8 cellular contexts compared by ENCODE assay signal in genomic region chr17:74960739-74961342, GRCh38. TPM values are rescaled to one million over a fixed set of nuclear protein-coding genes. Genes with fewer than 3 reads are reported as not detected.
A peak's percentile ranks its signal among the peaks of the same experiment; 100 is the strongest.
DNase-seq lines count a peak whose midpoint lies in the region; ATAC-seq and TF ChIP-seq lines count a peak whose summit lies in the region.

No MANE protein-coding gene starts in this region.

- H3K4me1 Mint-ChIP-seq in activated T-helper 2 cell treated with anti-CD3 and anti-CD28 coated beads, Interferon-gamma antibody, Interleukin-2, Interleukin-4, amounts not matched to agents 10 μg/mL and 5 μg/mL and 100 μg/mL, durations not matched to agents 14 hours and 24 hours and 36 hours (ENCODE audit: low read depth), result peaks cover 4% of the 10 kb centered on the region

- no peaks in the 10 kb centered on the region for H3K9me3 Mint-ChIP-seq in activated T-helper 2 cell treated with anti-CD3 and anti-CD28 coated beads, Interferon-gamma antibody, Interleukin-2, Interleukin-4, amounts not matched to agents 10 μg/mL and 5 μg/mL and 100 μg/mL, durations not matched to agents 14 hours and 24 hours and 36 hours

- no peaks in the 10 kb centered on the region for H3K36me3 ChIP-seq in GM23248 (ENCODE audit: low read depth)
- no peaks in the 10 kb centered on the region for H3K36me3 ChIP-seq in adrenal gland (replicated peaks in 1 of 2)
- H3K36me3 ChIP-seq in lower lobe of right lung, result peaks cover 16% of the 10 kb centered on the region

- H2AFZ ChIP-seq in GM23248, result 0 out of 2 replicates have a peak overlapping the region, but pooled peaks have one; percentile 33

- no peaks in the 10 kb centered on the region for H4K20me1 ChIP-seq in GM23248 (ENCODE audit: insufficient read depth)

- no peaks in the 10 kb centered on the region for H3K9me2 ChIP-seq in GM23248 (ENCODE audit: insufficient read depth)

- no peak for TF ChIP-seq POLR2A in adrenal gland (IDR thresholded peaks at IDR 0.05)

- intact Hi-C loops in adrenal gland (cut with DNase I) (loop anchor here (5.0 to 10.0 kb wide), 3 partner anchors 46 to 241 kb away; partner anchors contain the start of gene ARMC7 (in 1 of the 2)), lower lobe of right lung (cut with DNase I) (no loop called here)
- intact Hi-C loops in activated T-helper 2 cell treated with anti-CD3 and anti-CD28 coated beads, Interferon-gamma antibody, Interleukin-2, Interleukin-4, amounts not matched to agents 10 μg/mL and 5 μg/mL and 100 μg/mL, durations not matched to agents 14 hours and 24 hours and 36 hours (cut with micrococcal nuclease), result loop anchor here (2.0 to 5.0 kb wide), 4 partner anchors 52 to 241 kb away; partner anchors contain the start of genes ARMC7 and MRPL58

- H3K79me2 ChIP-seq in GM23248 (ENCODE audit: insufficient read depth), result no peaks in the 10 kb centered on the region

- H3K9me3 ChIP-seq in GM23248 (ENCODE audit: low read depth), result no peaks in the 10 kb centered on the region
- no peaks in the 10 kb centered on the region for H3K9me3 ChIP-seq in adrenal gland (replicated peaks in 1 of 3)
- H3K9me3 ChIP-seq in lower lobe of right lung, result no peaks in the 10 kb centered on the region

- WGBS in GM23248 (ENCODE audit: low coverage in 1 of 2, low lambda C conversion rate in 2 of 2, missing lambda C conversion rate in 2 of 2), 2 experiments, result 35 to 36% methylated on average over 17 of the region's 17 CpGs
- 29 to 61% (median 40%) methylated on average over 16 to 17 of the region's 17 CpGs for WGBS in adrenal gland, 4 donors

- no peaks in the 10 kb centered on the region for H3K27me3 Mint-ChIP-seq in activated T-helper 2 cell treated with anti-CD3 and anti-CD28 coated beads, Interferon-gamma antibody, Interleukin-2, Interleukin-4, amounts not matched to agents 10 μg/mL and 5 μg/mL and 100 μg/mL, durations not matched to agents 14 hours and 24 hours and 36 hours (ENCODE audit: low read depth)

- no peaks in the 10 kb centered on the region for H3F3A ChIP-seq in GM23248 (ENCODE audit: insufficient read depth)

- no peak overlapping the region for H3K9ac ChIP-seq in GM23248

- no peaks in the 10 kb centered on the region for H3K27me3 ChIP-seq in GM23248 (replicated peaks; ENCODE audit: insufficient read depth)
- no peaks in the 10 kb centered on the region for H3K27me3 ChIP-seq in adrenal gland
- no peaks in the 10 kb centered on the region for H3K27me3 ChIP-seq in lower lobe of right lung (ENCODE audit: low read depth)

- no peak overlapping the region for H3K27ac ChIP-seq in GM23248
- no peak overlapping the region for H3K27ac ChIP-seq in adrenal gland
- H3K27ac ChIP-seq in lower lobe of right lung, result no peak overlapping the region

- H3K4me3 ChIP-seq in GM23248 (no peak overlapping the region), adrenal gland (no peak overlapping the region), lower lobe of right lung (no peak overlapping the region)

- no peak overlapping the region for H3K4me2 ChIP-seq in GM23248 (ENCODE audit: unreplicated experiment)

- DNase-seq in AG08396 (ENCODE audit: low spot score), result peak; percentile 57
- DNase-seq in GM23248, result peak; percentile 40
- DNase-seq in RPMI7951 (ENCODE audit: low read depth), result peak; percentile 54
- peak; percentile 52 to 83 (median 72) for DNase-seq in adrenal gland
- peak; percentile 80 for DNase-seq in lower lobe of right lung
- no peak for DNase-seq in activated T-helper 2 cell treated with anti-CD3 and anti-CD28 coated beads, Interferon-gamma antibody, Interleukin-2, Interleukin-4, amounts not matched to agents 10 μg/mL and 5 μg/mL and 100 μg/mL, durations not matched to agents 14 hours and 24 hours and 36 hours (ENCODE audit: low spot score)

- TF ChIP-seq CTCF in adrenal gland (IDR thresholded peaks at IDR 0.05) (peak; percentile 27 to 70 (median 56)), lower lobe of right lung (IDR thresholded peaks at IDR 0.05) (peak; percentile 50)

- H3K4me1 ChIP-seq in GM23248 (ENCODE audit: insufficient read depth), result no peaks in the 10 kb centered on the region
- no peaks in the 10 kb centered on the region for H3K4me1 ChIP-seq in adrenal gland (replicated peaks in 1 of 2)
- H3K4me1 ChIP-seq in lower lobe of right lung, result peaks cover 15% of the 10 kb centered on the region

- peak; percentile 78 to 82 for ATAC-seq in lower lobe of right lung
- ATAC-seq in GM18873 (IDR thresholded peaks at IDR 0.05; ENCODE audit: low FRiP score, unreplicated experiment), result no peak
- ATAC-seq in GM19395 (IDR thresholded peaks at IDR 0.05; ENCODE audit: unreplicated experiment), result no peak

- H3K4me3 Mint-ChIP-seq in activated T-helper 2 cell treated with anti-CD3 and anti-CD28 coated beads, Interferon-gamma antibody, Interleukin-2, Interleukin-4, amounts not matched to agents 10 μg/mL and 5 μg/mL and 100 μg/mL, durations not matched to agents 14 hours and 24 hours and 36 hours (ENCODE audit: low read depth), result no peak overlapping the region

- H3K36me3 Mint-ChIP-seq in activated T-helper 2 cell treated with anti-CD3 and anti-CD28 coated beads, Interferon-gamma antibody, Interleukin-2, Interleukin-4, amounts not matched to agents 10 μg/mL and 5 μg/mL and 100 μg/mL, durations not matched to agents 14 hours and 24 hours and 36 hours (ENCODE audit: low read depth), result no peaks in the 10 kb centered on the region

- in situ Hi-C loops in GM23248 (cut with MboI), result no loop called here

- H3K27ac Mint-ChIP-seq in activated T-helper 2 cell treated with anti-CD3 and anti-CD28 coated beads, Interferon-gamma antibody, Interleukin-2, Interleukin-4, amounts not matched to agents 10 μg/mL and 5 μg/mL and 100 μg/mL, durations not matched to agents 14 hours and 24 hours and 36 hours, result no peak overlapping the region

RNA-seq across cellular contexts. Expression of gene HID1, which starts 11.7 kb away (rescaled TPM):
- total RNA-seq in GM23248 (2014; rRNA removed; shearing (Covaris generic)), result not detected in 2 replicates
- polyA plus RNA-seq in GM23248 (2016; fragmentation: Nextera tagmentation; extraction: Ambion mirVana) (not detected in 2 replicates), adrenal gland (10 to 100 TPM in 2 of 3 donors, 1 to 10 TPM in 1; 5.4 to 42.6 (median 19.2) TPM)
- 0.10 and 0.60 TPM in 2 replicates for total RNA-seq in RPMI7951 (2014; rRNA removed; shearing (Covaris generic))
- total RNA-seq in adrenal gland (10 to 100 TPM in 3 of 8 donors, 1 to 10 TPM in 5; 2.8 to 15.1 (median 8.3) TPM), lower lobe of right lung (28.6 TPM)
- 0.07 and 0.37 TPM in 2 replicates for total RNA-seq in activated T-helper 2 cell treated with anti-CD3 and anti-CD28 coated beads, Interferon-gamma antibody, Interleukin-2, Interleukin-4, amounts not matched to agents 10 μg/mL and 5 μg/mL and 100 μg/mL, durations not matched to agents 14 hours and 24 hours and 36 hours

RNA-seq across cellular contexts. Expression of gene OTOP3, which starts 25.1 kb away (rescaled TPM):
- not detected in 2 replicates for total RNA-seq in GM23248 (2014; rRNA removed; shearing (Covaris generic))
- polyA plus RNA-seq in GM23248 (2016; fragmentation: Nextera tagmentation; extraction: Ambion mirVana) (not detected in 2 replicates), adrenal gland (not detected)
- not detected in 2 replicates for total RNA-seq in RPMI7951 (2014; rRNA removed; shearing (Covaris generic))
- total RNA-seq in adrenal gland (not detected), lower lobe of right lung (not detected)
- total RNA-seq in activated T-helper 2 cell treated with anti-CD3 and anti-CD28 coated beads, Interferon-gamma antibody, Interleukin-2, Interleukin-4, amounts not matched to agents 10 μg/mL and 5 μg/mL and 100 μg/mL, durations not matched to agents 14 hours and 24 hours and 36 hours, result not detected in 2 replicates

RNA-seq across cellular contexts. Expression of gene CDR2L, which starts 26.6 kb away (rescaled TPM):
- 23.9 and 31.4 TPM in 2 replicates for total RNA-seq in GM23248 (2014; rRNA removed; shearing (Covaris generic))
- polyA plus RNA-seq in GM23248 (2016; fragmentation: Nextera tagmentation; extraction: Ambion mirVana), result 18.0 and 18.4 TPM in 2 replicates
- total RNA-seq in RPMI7951 (2014; rRNA removed; shearing (Covaris generic)), result 8.4 and 8.9 TPM in 2 replicates
- 10 to 100 TPM in 6 of 8 donors, 1 to 10 TPM in 2; 7.7 to 17.9 (median 12.3) TPM for total RNA-seq in adrenal gland
- 1 to 10 TPM; 3.7 to 5.6 (median 4.1) TPM for polyA plus RNA-seq in adrenal gland
- 12.6 TPM for total RNA-seq in lower lobe of right lung
- 2.3 and 2.4 TPM in 2 replicates for total RNA-seq in activated T-helper 2 cell treated with anti-CD3 and anti-CD28 coated beads, Interferon-gamma antibody, Interleukin-2, Interleukin-4, amounts not matched to agents 10 μg/mL and 5 μg/mL and 100 μg/mL, durations not matched to agents 14 hours and 24 hours and 36 hours

RNA-seq across cellular contexts. Expression of gene OTOP2, which starts 36.8 kb away (rescaled TPM):
- not detected in 2 replicates for total RNA-seq in GM23248 (2014; rRNA removed; shearing (Covaris generic))
- polyA plus RNA-seq in GM23248 (2016; fragmentation: Nextera tagmentation; extraction: Ambion mirVana) (not detected in 2 replicates), adrenal gland (under 1 TPM in 1 of 3 donors, not detected in 2; 0.03 TPM)
- total RNA-seq in RPMI7951 (2014; rRNA removed; shearing (Covaris generic)), result not detected in 2 replicates
- total RNA-seq in adrenal gland (not detected), lower lobe of right lung (not detected)
- not detected in 2 replicates for total RNA-seq in activated T-helper 2 cell treated with anti-CD3 and anti-CD28 coated beads, Interferon-gamma antibody, Interleukin-2, Interleukin-4, amounts not matched to agents 10 μg/mL and 5 μg/mL and 100 μg/mL, durations not matched to agents 14 hours and 24 hours and 36 hours

RNA-seq across cellular contexts. Expression of gene USH1G, which starts 37.8 kb away (rescaled TPM):
- total RNA-seq in GM23248 (2014; rRNA removed; shearing (Covaris generic)), result not detected in 2 replicates
- polyA plus RNA-seq in GM23248 (2016; fragmentation: Nextera tagmentation; extraction: Ambion mirVana), result not detected in 2 replicates
- not detected in 2 replicates for total RNA-seq in RPMI7951 (2014; rRNA removed; shearing (Covaris generic))
- total RNA-seq in adrenal gland, result 1 to 10 TPM in 6 of 8 donors, under 1 TPM in 2; 0.42 to 2.3 (median 1.3) TPM
- polyA plus RNA-seq in adrenal gland, result under 1 TPM; 0.40 to 0.72 (median 0.40) TPM
- 0.21 TPM for total RNA-seq in lower lobe of right lung
- not detected in 2 replicates for total RNA-seq in activated T-helper 2 cell treated with anti-CD3 and anti-CD28 coated beads, Interferon-gamma antibody, Interleukin-2, Interleukin-4, amounts not matched to agents 10 μg/mL and 5 μg/mL and 100 μg/mL, durations not matched to agents 14 hours and 24 hours and 36 hours

Comparison
In these comparisons a context has a peak if more than half of its experiments do, and no peak if none do; other contexts are left out.
1. ATAC-seq: peak in lower lobe of right lung (2 of 2); none in GM18873 (single experiment) and GM19395 (single experiment).